Comparison of ENCODE assay signal across 1 cellular context in the genomic region with DNA sequence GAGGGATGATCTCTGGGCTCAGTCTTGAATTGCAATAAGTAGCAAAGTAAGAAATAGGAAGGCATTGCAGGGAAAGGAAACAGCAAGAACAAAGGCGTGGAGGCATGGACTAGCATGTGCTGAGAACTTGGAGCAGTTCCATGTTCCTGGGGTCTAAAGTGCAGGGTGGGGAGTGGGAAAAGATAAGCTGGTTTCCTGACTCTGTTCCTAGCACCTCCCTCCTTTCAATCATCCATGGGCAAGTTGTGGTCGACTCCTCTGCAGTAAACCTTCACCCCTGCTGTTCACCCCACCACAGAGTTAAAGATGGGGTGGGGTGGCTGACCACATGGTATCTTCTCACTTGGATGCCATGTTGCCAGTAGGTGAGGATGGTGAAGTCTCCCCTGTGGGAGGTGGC.
TF ChIP-seq lines count a peak whose summit lies in the region.

No MANE protein-coding gene starts in this region.

TF ChIP-seq in SK-N-SH treated with all-trans-retinoic acid at 6 μM for 48 hours, 23 proteins besides CTCF, POLR2A, EP300 and RAD21 (continued from another document):
- TF ChIP-seq, protein P1, sequence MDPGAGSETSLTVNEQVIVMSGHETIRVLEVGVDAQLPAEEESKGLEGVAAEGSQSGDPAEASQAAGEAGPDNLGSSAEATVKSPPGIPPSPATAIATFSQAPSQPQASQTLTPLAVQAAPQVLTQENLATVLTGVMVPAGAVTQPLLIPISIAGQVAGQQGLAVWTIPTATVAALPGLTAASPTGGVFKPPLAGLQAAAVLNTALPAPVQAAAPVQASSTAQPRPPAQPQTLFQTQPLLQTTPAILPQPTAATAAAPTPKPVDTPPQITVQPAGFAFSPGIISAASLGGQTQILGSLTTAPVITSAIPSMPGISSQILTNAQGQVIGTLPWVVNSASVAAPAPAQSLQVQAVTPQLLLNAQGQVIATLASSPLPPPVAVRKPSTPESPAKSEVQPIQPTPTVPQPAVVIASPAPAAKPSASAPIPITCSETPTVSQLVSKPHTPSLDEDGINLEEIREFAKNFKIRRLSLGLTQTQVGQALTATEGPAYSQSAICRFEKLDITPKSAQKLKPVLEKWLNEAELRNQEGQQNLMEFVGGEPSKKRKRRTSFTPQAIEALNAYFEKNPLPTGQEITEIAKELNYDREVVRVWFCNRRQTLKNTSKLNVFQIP (CRISPR knock-in tag; IDR thresholded peaks at IDR 0.05; ENCODE audit: borderline replicate concordance, low read depth) = no peak
- TF ChIP-seq ZFP30 (CRISPR knock-in tag; IDR thresholded peaks at IDR 0.05) (no peak), ESRRG (CRISPR knock-in tag; IDR thresholded peaks at IDR 0.05) (no peak)
